Comparison of ENCODE assay signal across 9 cellular contexts in the genomic region with DNA sequence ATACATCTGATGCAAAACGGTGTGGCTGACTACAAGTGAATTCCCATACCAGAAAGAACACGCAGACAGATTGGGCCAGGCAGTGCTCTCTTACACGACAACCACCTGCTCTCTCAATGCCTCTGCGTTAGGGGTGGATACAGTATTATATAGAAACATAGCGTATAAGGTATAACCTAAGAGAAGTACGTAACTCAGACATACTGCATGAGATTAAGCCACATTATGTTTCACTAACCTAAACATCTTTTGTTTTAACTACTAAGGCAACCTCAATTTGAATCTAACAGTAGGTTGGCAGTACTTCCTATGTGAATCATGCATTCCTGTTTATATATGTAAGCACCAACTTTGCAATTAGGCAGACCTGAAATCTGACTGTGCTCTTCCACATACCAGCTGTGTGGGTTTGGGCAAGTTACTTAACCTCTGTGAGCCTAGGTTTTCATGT. TPM values are rescaled to one million over a fixed set of nuclear protein-coding genes. Genes with fewer than 3 reads are reported as not detected.
DNase-seq lines count a peak whose midpoint lies in the region; ATAC-seq, FAIRE-seq and TF ChIP-seq lines count a peak whose summit lies in the region.
"Had no signal": no experiment of that assay in that cellular context is flagged by ENCODE, and none has a peak within 500 bp of the region (broad histone marks: within the 10 kb centered on the region; RNA-seq: fewer than 3 reads in every experiment).

No MANE protein-coding gene starts in this region.

- CTCF ChIA-PET in AG04449 (lab: Yijun Ruan, JAX), result no interaction called here

- peak; percentile 17 for DNase-seq in AG04449 (ENCODE audit: low read depth, low spot score)
- DNase-seq in SW480 (ENCODE audit: low spot score), result peak; percentile 31
- DNase-seq in fibroblast of gingiva (ENCODE audit: low read depth), result peak; percentile 38
- no peak for DNase-seq in globus pallidus (ENCODE audit: low spot score)
- DNase-seq in posterior cingulate gyrus, result no peak
- no peak for DNase-seq in NCI-H1417 (lab: John Stamatoyannopoulos, UW)
- no peak for DNase-seq in frontal cortex (ENCODE audit: low spot score in 2 of 2)

- no peak for FAIRE-seq in frontal cortex (lab: Jason Lieb, UNC)

- no peak overlapping the region for H3K4me3 ChIP-seq in AG04449 (ENCODE audit: low read depth, low read length)
- H3K4me3 ChIP-seq: ascending aorta had no signal

- intact Hi-C loops in posterior cingulate gyrus (cut with DNase I), result no loop called here

- TF ChIP-seq CTCF in AG04449 (IDR thresholded peaks at IDR 0.05; ENCODE audit: insufficient read depth, low read length, missing control alignments), result no peak

- POLR2A ChIA-PET in AG04449 (lab: Yijun Ruan, JAX), result no interaction called here

- peak; percentile 71 for ATAC-seq in GM21619 (IDR thresholded peaks at IDR 0.05; ENCODE audit: unreplicated experiment)

RNA-seq across cellular contexts. Expression of gene COA6, which starts 58.1 kb away (rescaled TPM):
- total RNA-seq in frontal cortex, result 14.3 TPM
- total RNA-seq: ascending aorta had no signal

Comparison
In these comparisons a context has a peak if more than half of its experiments do, and no peak if none do; other contexts are left out.
1. DNase-seq: peak in AG04449 (single experiment), SW480 (single experiment) and fibroblast of gingiva (single experiment); none in globus pallidus (single experiment), posterior cingulate gyrus (0 of 10), NCI-H1417 (0 of 3) and frontal cortex (0 of 2).